In the genomic region with DNA sequence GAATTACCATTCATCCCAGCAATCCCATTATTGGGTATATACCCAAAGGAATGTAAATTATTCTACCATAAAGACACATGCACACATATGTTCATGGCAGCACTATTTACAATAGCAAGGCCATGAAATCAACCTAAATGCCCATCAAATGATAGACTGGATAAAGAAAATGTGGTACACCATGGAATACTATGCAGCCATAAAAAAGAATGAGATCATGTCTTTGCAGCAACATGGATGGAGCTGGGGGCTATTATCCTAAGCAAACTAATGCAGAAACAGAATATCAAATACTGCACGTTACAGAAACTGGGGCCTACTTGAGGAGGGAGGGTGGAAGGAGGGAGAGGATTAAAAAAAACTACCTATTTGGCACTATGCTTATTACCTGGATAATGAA, we compare ENCODE assay signal across 6 cellular contexts.
DNase-seq lines count a peak whose midpoint lies in the region; ATAC-seq, FAIRE-seq and TF ChIP-seq lines count a peak whose summit lies in the region.
"Not testable (repeated sequence)": the region's sequence is repeated elsewhere in the genome, so short reads cannot be mapped to it uniquely, and the experiment has no call there.

No MANE protein-coding gene starts in this region.

- H2BK15ac ChIP-seq in H1 (ENCODE audit: low read length): not testable (repeated sequence)

- not testable (repeated sequence) for H3K23ac ChIP-seq in H1 (ENCODE audit: insufficient read length)

- not testable (repeated sequence) for H2BK12ac ChIP-seq in H1 (ENCODE audit: low read depth, low read length)

- not testable (repeated sequence) for H3K9me3 ChIP-seq in HEK293 (ENCODE audit: control insufficient read depth, insufficient read depth, low read depth, low read length); RWPE2 (ENCODE audit: severe bottlenecking); K562 (replicated peaks; ENCODE audit: control insufficient read depth, insufficient read depth, low read depth, low read length); H1 (ENCODE audit: insufficient read depth in 2 of 2, low read depth in 1 of 2, low read length in 1 of 2); hepatocyte (ENCODE audit: low read depth); thyroid gland

- ATAC-seq in RWPE2 (ENCODE audit: low read depth); K562: not testable (repeated sequence)

- TF ChIP-seq POLR2A in K562 (conservative IDR thresholded peaks at IDR 0.05); H1 (IDR thresholded peaks at IDR 0.05; ENCODE audit: control extremely low read depth in 1 of 2, low read depth in 2 of 2, low read length in 2 of 2); thyroid gland (IDR thresholded peaks at IDR 0.05): not testable (repeated sequence)

- not testable (repeated sequence) for H2BK120ac ChIP-seq in H1 (replicated peaks; ENCODE audit: low read depth, low read length)

- in situ Hi-C loops in K562 (cut with MboI): not testable (repeated sequence)

- not testable (repeated sequence) for H3K9me1 ChIP-seq in K562 (ENCODE audit: control insufficient read depth, insufficient read depth, low read length)

- POLR2A ChIA-PET in HEK293 (lab: Yijun Ruan, JAX) (interaction anchor here (1.3 kb wide), 1 partner anchor 85 kb away, joined by 4 read pairs; a partner anchor contains a TSS), K562 (lab: Yijun Ruan, JAX) (interaction anchor here (0.8 kb wide), 1 partner anchor 22 kb away, joined by 4 read pairs; no protein-coding TSS in a partner anchor), H1 (lab: Charles Lee; ENCODE audit: partially characterized antibody) (interaction anchor here (1.5 kb wide), 1 partner anchor 120 kb away, joined by 4 read pairs; no protein-coding TSS in a partner anchor)

- H4K91ac ChIP-seq in H1 (replicated peaks; ENCODE audit: insufficient read length, low read length): not testable (repeated sequence)

- peaks cover 16% of the 10 kb centered on the region for H3K4me1 ChIP-seq in HEK293 (ENCODE audit: control insufficient read depth, insufficient read depth, low read length)
- peaks cover 42% of the 10 kb centered on the region for H3K4me1 ChIP-seq in RWPE2 (ENCODE audit: insufficient read depth, poor library complexity, severe bottlenecking)
- not testable (repeated sequence) for H3K4me1 ChIP-seq in K562 (replicated peaks in 1 of 2; ENCODE audit: control insufficient read depth in 2 of 2, insufficient read depth in 2 of 2, low read length in 2 of 2)
- peaks cover 5 to 15% (median 10%) of the 10 kb centered on the region in 4 experiments for H3K4me1 ChIP-seq in H1 (replicated peaks in 1 of 4; ENCODE audit: control insufficient read depth in 3 of 4, insufficient read depth in 4 of 4, low read length in 3 of 4)
- H3K4me1 ChIP-seq in hepatocyte (ENCODE audit: insufficient read depth): peaks cover 34% of the 10 kb centered on the region
- H3K4me1 ChIP-seq in thyroid gland: peaks cover 10 to 29% of the 10 kb centered on the region in 2 donors

- not testable (repeated sequence) for H3K4me3 ChIP-seq in HEK293 (ENCODE audit: low read depth, low read length); RWPE2 (ENCODE audit: severe bottlenecking); K562; H1 (ENCODE audit: extremely low read depth in 1 of 4, insufficient read depth in 2 of 4, low read depth in 3 of 4, low read length in 4 of 4); hepatocyte; thyroid gland (replicated peaks in 1 of 3)

- not testable (repeated sequence) for H3K9me2 ChIP-seq in hepatocyte (replicated peaks; ENCODE audit: insufficient read depth)

- H3K56ac ChIP-seq in H1 (replicated peaks; ENCODE audit: insufficient read length, low read depth, low read length): not testable (repeated sequence)

- not testable (repeated sequence) for H2BK5ac ChIP-seq in H1 (ENCODE audit: low read depth, low read length)

- not testable (repeated sequence) for H3K27ac ChIP-seq in HEK293 (ENCODE audit: extremely low read depth, low read depth, low read length); K562 (ENCODE audit: extremely low read depth, low read depth, low read length); H1 (ENCODE audit: low read depth, low read length)
- H3K27ac ChIP-seq in RWPE2 (ENCODE audit: poor library complexity, severe bottlenecking): peak overlapping the region; percentile 97
- peak overlapping the region; percentile 78 for H3K27ac ChIP-seq in hepatocyte
- H3K27ac ChIP-seq in thyroid gland: peak overlapping the region; percentile 78 to 87 (median 84)

- not testable (repeated sequence) for DNase-seq in RWPE2 (ENCODE audit: low spot score); K562 (ENCODE audit: extremely low read depth in 1 of 4, low spot score in 3 of 4); H1 (ENCODE audit: low read depth in 1 of 2, low spot score in 2 of 2); hepatocyte (ENCODE audit: low spot score); thyroid gland

- CTCF ChIA-PET in HEK293 (lab: Yijun Ruan, JAX): interaction anchor here (0.7 kb wide), 1 partner anchor 20 kb away, joined by 5 read pairs; no protein-coding TSS in a partner anchor
- CTCF ChIA-PET in K562 (lab: Yijun Ruan, JAX; ENCODE audit: low intra/inter-chr PET ratio); H1 (lab: Charles Lee; ENCODE audit: partially characterized antibody): not testable (repeated sequence)

- not testable (repeated sequence) for H3K23me2 ChIP-seq in H1 (ENCODE audit: low read depth, low read length)

- not testable (repeated sequence) for H3K4ac ChIP-seq in H1 (replicated peaks; ENCODE audit: insufficient read length, low read depth, low read length)

- intact Hi-C loops in K562 (cut with micrococcal nuclease); thyroid gland (cut with DNase I): not testable (repeated sequence)

- H2AK5ac ChIP-seq in H1 (ENCODE audit: low read depth, low read length): not testable (repeated sequence)

- H3K79me2 ChIP-seq in K562 (ENCODE audit: control insufficient read depth, insufficient read depth, low read length); H1 (ENCODE audit: control insufficient read depth in 1 of 2, insufficient read depth in 2 of 2, low read length in 2 of 2); hepatocyte: not testable (repeated sequence)

- not testable (repeated sequence) for H3K14ac ChIP-seq in H1 (ENCODE audit: insufficient read length)

- H4K5ac ChIP-seq in H1 (ENCODE audit: insufficient read length, low read depth, low read length): not testable (repeated sequence)

- WGBS in K562 (ENCODE audit: insufficient coverage, low coverage, missing lambda C conversion rate): 5% methylated on average over 1 of the region's 1 CpG
- WGBS in H1 (ENCODE audit: extremely low coverage in 1 of 2, insufficient coverage in 1 of 2, insufficient read length in 1 of 2, insufficient replicate concordance in 2 of 2, low coverage in 1 of 2, low lambda C conversion rate in 2 of 2, missing lambda C conversion rate in 1 of 2), 2 experiments: 78% methylated on average over 1 of the region's 1 CpG; no CpG with 5 or more reads in 1 of the 2 experiments
- WGBS in hepatocyte (ENCODE audit: low lambda C conversion rate, missing lambda C conversion rate): 79% methylated on average over 1 of the region's 1 CpG
- 31 to 43% methylated on average over 1 of the region's 1 CpG for WGBS in thyroid gland, 2 donors

- not testable (repeated sequence) for TF ChIP-seq CTCF in HEK293 (tag by site-specific recombination; IDR thresholded peaks at IDR 0.05); RWPE2 (IDR thresholded peaks at IDR 0.05; ENCODE audit: poor library complexity, severe bottlenecking); K562 (IDR thresholded peaks at IDR 0.05 in 2 of 3, conservative IDR thresholded peaks at IDR 0.05 in 1 of 3; ENCODE audit: insufficient read depth in 2 of 3, low read depth in 1 of 3, low read length in 3 of 3); H1 (IDR thresholded peaks at IDR 0.05; ENCODE audit: control extremely low read depth in 1 of 3, insufficient read depth in 1 of 3, low read depth in 1 of 3, low read length in 3 of 3); hepatocyte (IDR thresholded peaks at IDR 0.05; ENCODE audit: poor library complexity); thyroid gland (IDR thresholded peaks at IDR 0.05)

- not testable (repeated sequence) for H3K27me3 ChIP-seq in RWPE2 (ENCODE audit: insufficient read depth, poor library complexity, severe bottlenecking); K562 (ENCODE audit: control insufficient read depth in 2 of 2, insufficient read depth in 2 of 2, low read length in 2 of 2); H1 (replicated peaks in 1 of 4; ENCODE audit: control insufficient read depth in 3 of 4, extremely low read depth in 1 of 4, insufficient read depth in 3 of 4, low read length in 3 of 4); hepatocyte; thyroid gland

- not testable (repeated sequence) for H2AFZ ChIP-seq in K562 (ENCODE audit: low read depth, low read length); H1 (ENCODE audit: low read length); hepatocyte

- not testable (repeated sequence) for BruUV-seq in K562 (replicated peaks; lab: Mats Ljungman, UMichigan)

- H3K18ac ChIP-seq in H1 (ENCODE audit: extremely low read depth, low read length): not testable (repeated sequence)

- not testable (repeated sequence) for H3K4me2 ChIP-seq in K562 (ENCODE audit: insufficient read depth, low read length); H1 (ENCODE audit: insufficient read depth in 1 of 2, low read depth in 2 of 2, low read length in 2 of 2); hepatocyte

- H3K79me1 ChIP-seq in H1 (ENCODE audit: low read depth, low read length): not testable (repeated sequence)

- not testable (repeated sequence) for H4K8ac ChIP-seq in H1 (ENCODE audit: extremely low read depth, insufficient read depth, low read length)

- not testable (repeated sequence) for H3K9ac ChIP-seq in K562 (ENCODE audit: insufficient read depth in 1 of 2, low read depth in 2 of 2, low read length in 2 of 2); H1 (replicated peaks in 1 of 4; ENCODE audit: extremely low read depth in 1 of 4, low read depth in 3 of 4, low read length in 3 of 4)

- not testable (repeated sequence) for H4K20me1 ChIP-seq in K562 (replicated peaks; ENCODE audit: control insufficient read depth, insufficient read depth, low read length); H1 (replicated peaks in 1 of 2; ENCODE audit: control insufficient read depth in 1 of 2, insufficient read depth in 2 of 2, low read length in 2 of 2); hepatocyte (ENCODE audit: insufficient read depth, poor library complexity, severe bottlenecking)

- H3K36me3 ChIP-seq in HEK293 (ENCODE audit: control insufficient read depth in 2 of 2, insufficient read depth in 1 of 2, low read length in 2 of 2); RWPE2 (ENCODE audit: low read depth); K562 (ENCODE audit: control insufficient read depth, insufficient read depth, low read length); H1 (ENCODE audit: control insufficient read depth in 2 of 4, insufficient read depth in 4 of 4, low read length in 3 of 4); hepatocyte (replicated peaks; ENCODE audit: insufficient read depth, low read depth); thyroid gland: not testable (repeated sequence)

- TF ChIP-seq RAD21 in K562 (CRISPR knock-in tag; conservative IDR thresholded peaks at IDR 0.05 in 1 of 2, IDR thresholded peaks at IDR 0.05 in 1 of 2); H1 (IDR thresholded peaks at IDR 0.05 in 1 of 2, conservative IDR thresholded peaks at IDR 0.05 in 1 of 2; ENCODE audit: low read depth in 2 of 2, low read length in 2 of 2): not testable (repeated sequence)

- not testable (repeated sequence) for H2BK20ac ChIP-seq in H1 (ENCODE audit: low read length)

- FAIRE-seq in K562 (lab: Jason Lieb, UNC); H1 (lab: Jason Lieb, UNC): not testable (repeated sequence)

- TF ChIP-seq EP300 in K562 (IDR thresholded peaks at IDR 0.05; ENCODE audit: low read length); H1 (IDR thresholded peaks at IDR 0.05; ENCODE audit: borderline replicate concordance in 1 of 2, low read depth in 2 of 2, low read length in 2 of 2): not testable (repeated sequence)
